Comparison of ENCODE assay signal across 8 cellular contexts in the genomic region with DNA sequence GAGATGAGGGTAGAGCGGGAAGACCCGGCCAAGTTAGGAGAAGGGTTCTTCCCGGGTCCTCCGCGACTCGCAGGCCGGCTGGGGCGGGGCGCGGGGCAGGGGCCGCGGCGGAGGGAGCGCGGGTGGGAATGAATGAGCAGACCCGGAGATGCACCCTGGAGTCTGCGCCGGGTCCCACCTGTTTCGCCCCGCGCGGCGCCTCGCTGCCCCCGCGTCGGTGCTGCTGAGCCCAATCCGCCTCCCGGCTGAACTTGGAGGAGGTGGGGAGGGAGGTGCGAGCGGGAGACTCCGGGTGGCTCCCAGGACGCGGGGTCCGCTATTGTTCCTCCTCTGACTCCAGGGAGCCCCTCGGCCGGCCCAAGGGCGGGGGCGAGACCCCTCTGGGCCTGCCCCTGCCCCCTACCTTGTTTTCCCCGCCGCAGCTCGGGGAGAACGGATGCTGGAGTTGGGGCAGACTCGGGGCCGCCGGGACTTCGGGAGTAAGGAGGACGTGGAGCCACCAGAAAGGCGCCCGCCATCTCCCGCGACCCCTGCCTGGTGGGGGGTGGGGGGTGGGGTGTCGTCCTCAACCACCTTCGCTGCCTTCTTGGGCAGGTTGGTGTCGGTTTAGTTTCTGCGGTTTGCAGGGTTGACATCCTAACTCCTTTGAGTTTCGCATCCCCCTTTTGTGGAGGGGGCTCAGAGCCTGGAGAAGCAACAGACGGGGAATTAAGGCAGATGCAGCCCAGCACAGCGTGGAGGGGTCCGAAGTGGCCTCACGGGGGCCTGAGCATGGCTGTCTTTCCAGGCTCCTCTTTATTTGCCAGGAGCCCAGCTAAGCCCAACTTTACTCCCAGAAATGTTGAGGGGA.
DNase-seq lines count a peak whose midpoint lies in the region; TF ChIP-seq lines count a peak whose summit lies in the region.

No MANE protein-coding gene starts in this region.

- in situ Hi-C loops in astrocyte of the spinal cord (cut with HindIII; ENCODE audit: low sequenced_read_pairs): no loop called here

- H3K4me3 ChIP-seq in GM12864 (ENCODE audit: low read depth, low read length) (peak overlapping the region; percentile 50), astrocyte of the spinal cord (ENCODE audit: low read depth, low read length) (peak overlapping the region; percentile 93)

- no peak for TF ChIP-seq CTCF in GM12864 (IDR thresholded peaks at IDR 0.05; ENCODE audit: low read depth, low read length, missing control alignments)
- no peak for TF ChIP-seq CTCF in astrocyte of the spinal cord (IDR thresholded peaks at IDR 0.05; ENCODE audit: low read depth, low read length)

- no peak for DNase-seq in GM12864 (ENCODE audit: low read depth)
- DNase-seq in LoVo (ENCODE audit: low spot score): peak; percentile 11
- no peak for DNase-seq in astrocyte of the spinal cord (ENCODE audit: low read depth, low spot score)
- peak; percentile 52 for DNase-seq in iPS-NIHi11 (ENCODE audit: low spot score)
- DNase-seq in stimulated activated CD4-positive, alpha-beta T cell treated with anti-CD3 and anti-CD28 coated beads, Interleukin-15, amount 100 ng/mL, for 24 hours: peak; percentile 43
- no peak for DNase-seq in kidney glomerular epithelial cell (lab: John Stamatoyannopoulos, UW)
- no peak for DNase-seq in pons (ENCODE audit: low spot score)
- DNase-seq in NCI-H2107 treated with DMSO at 0.1 percent for 48 hours (lab: John Stamatoyannopoulos, UW; ENCODE audit: unreplicated experiment): no peak

Comparison
In these comparisons a context has a peak if more than half of its experiments do, and no peak if none do; other contexts are left out.
1. DNase-seq: peak in LoVo (single experiment), iPS-NIHi11 (single experiment) and stimulated activated CD4-positive, alpha-beta T cell treated with anti-CD3 and anti-CD28 coated beads, Interleukin-15, amount 100 ng/mL, for 24 hours (single experiment); none in GM12864 (single experiment), astrocyte of the spinal cord (single experiment), kidney glomerular epithelial cell (single experiment), pons (single experiment) and NCI-H2107 treated with DMSO at 0.1 percent for 48 hours (single experiment).